Comparison of ENCODE assay signal across 23 cellular contexts in genomic region chr16:50499254-50499653, GRCh38. TPM values are rescaled to one million over a fixed set of nuclear protein-coding genes. Genes with fewer than 3 reads are reported as not detected.
DNase-seq lines count a peak whose midpoint lies in the region; ATAC-seq and TF ChIP-seq lines count a peak whose summit lies in the region.
"Had no signal": no experiment of that assay in that cellular context is flagged by ENCODE, and none has a peak within 500 bp of the region (broad histone marks: within the 10 kb centered on the region; RNA-seq: fewer than 3 reads in every experiment).

No MANE protein-coding gene starts in this region.

- no peak for TF ChIP-seq CTCF in endodermal cell (conservative IDR thresholded peaks at IDR 0.05)
- no peak for TF ChIP-seq CTCF in GM20000 (IDR thresholded peaks at IDR 0.05; ENCODE audit: extremely low read depth, missing control alignments)
- TF ChIP-seq CTCF in dorsolateral prefrontal cortex (IDR thresholded peaks at IDR 0.05 in 54 of 56, conservative IDR thresholded peaks at IDR 0.05 in 2 of 56; ENCODE audit: low read depth in 1 of 56, partially characterized antibody in 56 of 56): no peak

- H3K4me3 ChIP-seq in endodermal cell (ENCODE audit: low read length): no peak overlapping the region
- no peak overlapping the region for H3K4me3 ChIP-seq in stomach smooth muscle (ENCODE audit: low read length in 2 of 2)
- H3K4me3 ChIP-seq in dorsolateral prefrontal cortex: no peak overlapping the region
- H3K4me3 ChIP-seq: PC-9, SJSA1 had no signal

- H3K9me3 ChIP-seq in endodermal cell (ENCODE audit: control insufficient read depth, low read length) (no peaks in the 10 kb centered on the region), stomach smooth muscle (ENCODE audit: control insufficient read depth in 2 of 2, low read length in 2 of 2) (no peaks in the 10 kb centered on the region)
- H3K9me3 ChIP-seq: SJSA1 had no signal

- intact Hi-C loops in dorsolateral prefrontal cortex (cut with DNase I): no loop called here

- H3K36me3 Mint-ChIP-seq in endodermal cell (ENCODE audit: low read depth): no peaks in the 10 kb centered on the region

- DNase-seq in activated CD8-positive, alpha-beta memory T cell treated with anti-CD3 and anti-CD28 coated beads, Interleukin-2, amount 50 U/mL, for 48 hours: peak; percentile 7
- no peak for DNase-seq in activated CD8-positive, alpha-beta memory T cell treated with anti-CD3 and anti-CD28 coated beads, Interleukin-2, amount 50 U/mL, for 4 hours
- peak; percentile 19 for DNase-seq in endodermal cell
- DNase-seq in GM20000 (ENCODE audit: low spot score): no peak
- DNase-seq in dorsolateral prefrontal cortex: no peak
- DNase-seq: 8988T, ACHN, Calu3, DMS153, DND-41, MM.1S, NCI-H1417, NCI-H1694, NCI-H2081, NCI-H2227 treated with DMSO at 0.1 percent for 48 hours, NCI-H526 treated with DMSO at 0.1 percent for 48 hours, PC-9, Right ventricle myocardium superior had no signal

- no peaks in the 10 kb centered on the region for H3K36me3 ChIP-seq in endodermal cell (ENCODE audit: control insufficient read depth, insufficient read depth, low read length)
- H3K36me3 ChIP-seq in stomach smooth muscle (ENCODE audit: control insufficient read depth in 2 of 2, insufficient read depth in 2 of 2, low read length in 2 of 2): no peaks in the 10 kb centered on the region
- H3K36me3 ChIP-seq: SJSA1 had no signal

- H3K27me3 ChIP-seq in endodermal cell (ENCODE audit: control insufficient read depth, insufficient read depth, low read length, poor library complexity, severe bottlenecking): no peaks in the 10 kb centered on the region
- no peaks in the 10 kb centered on the region for H3K27me3 ChIP-seq in stomach smooth muscle (ENCODE audit: control insufficient read depth in 1 of 2, insufficient read depth in 2 of 2, low read length in 2 of 2)
- H3K27me3 ChIP-seq in dorsolateral prefrontal cortex: peaks cover 0 to 13% (median 0%) of the 10 kb centered on the region in 45 donors
- H3K27me3 ChIP-seq: SJSA1 had no signal

- H3K27me3 Mint-ChIP-seq in endodermal cell (ENCODE audit: insufficient read depth): no peaks in the 10 kb centered on the region

- H3K4me1 Mint-ChIP-seq in endodermal cell: peaks cover 10% of the 10 kb centered on the region
- H3K4me1 Mint-ChIP-seq: IgD-negative memory B cell had no signal

- no peaks in the 10 kb centered on the region for H3K9me3 Mint-ChIP-seq in endodermal cell
- H3K9me3 Mint-ChIP-seq: IgD-negative memory B cell had no signal

- WGBS in endodermal cell (ENCODE audit: insufficient coverage in 1 of 2, insufficient read length in 1 of 2), 2 experiments: 96% methylated on average over 1 of the region's 2 CpGs; no CpG with 5 or more reads in 1 of the 2 experiments

- H3K4me3 Mint-ChIP-seq in endodermal cell: no peak overlapping the region
- H3K4me3 Mint-ChIP-seq: IgD-negative memory B cell had no signal

- no peak overlapping the region for H3K27ac Mint-ChIP-seq in endodermal cell
- H3K27ac Mint-ChIP-seq: IgD-negative memory B cell had no signal

- H3K9ac ChIP-seq in endodermal cell (ENCODE audit: extremely low read depth, low read length, poor library complexity, severe bottlenecking): no peak overlapping the region
- no peak overlapping the region for H3K9ac ChIP-seq in stomach smooth muscle (ENCODE audit: low read length in 2 of 2)
- H3K9ac ChIP-seq: KMS-11 had no signal

- H3K27ac ChIP-seq in endodermal cell (ENCODE audit: low read depth, low read length) (no peak overlapping the region), stomach smooth muscle (ENCODE audit: low read length) (peak overlapping the region; percentile 82), dorsolateral prefrontal cortex (no peak overlapping the region)
- H3K27ac ChIP-seq: KMS-11, PC-9, SJSA1 had no signal

- ATAC-seq in GM21526 (IDR thresholded peaks at IDR 0.05; ENCODE audit: low FRiP score, unreplicated experiment): no peak

- H3K4me1 ChIP-seq in endodermal cell (ENCODE audit: control insufficient read depth, insufficient read depth, low read length) (no peaks in the 10 kb centered on the region), stomach smooth muscle (ENCODE audit: control insufficient read depth, insufficient read depth, low read length) (peaks cover 26% of the 10 kb centered on the region)
- H3K4me1 ChIP-seq: SJSA1 had no signal

RNA-seq across cellular contexts. Expression of gene NKD1, which starts 48.9 kb away (rescaled TPM):
- 1 to 10 TPM; 7.0 to 9.5 TPM for total RNA-seq in endodermal cell
- polyA plus RNA-seq in endodermal cell (2013, experiment 1 of 2): 32.4 TPM
- polyA plus RNA-seq in endodermal cell (2013, experiment 2 of 2): 20.2 TPM
- total RNA-seq in dorsolateral prefrontal cortex: 10 to 100 TPM in 89 of 120 experiments, 1 to 10 TPM in 31; 3.8 to 25.7 (median 12.7) TPM
- polyA plus RNA-seq: IgD-negative memory B cell had no signal

Comparison
In these comparisons a context has a peak if more than half of its experiments do, and no peak if none do; other contexts are left out.
1. DNase-seq: peak in activated CD8-positive, alpha-beta memory T cell treated with anti-CD3 and anti-CD28 coated beads, Interleukin-2, amount 50 U/mL, for 48 hours (single experiment) and endodermal cell (single experiment); none in activated CD8-positive, alpha-beta memory T cell treated with anti-CD3 and anti-CD28 coated beads, Interleukin-2, amount 50 U/mL, for 4 hours (single experiment), GM20000 (single experiment) and dorsolateral prefrontal cortex (0 of 10).